ENCODE assay signal across 5 cellular contexts in the genomic region with DNA sequence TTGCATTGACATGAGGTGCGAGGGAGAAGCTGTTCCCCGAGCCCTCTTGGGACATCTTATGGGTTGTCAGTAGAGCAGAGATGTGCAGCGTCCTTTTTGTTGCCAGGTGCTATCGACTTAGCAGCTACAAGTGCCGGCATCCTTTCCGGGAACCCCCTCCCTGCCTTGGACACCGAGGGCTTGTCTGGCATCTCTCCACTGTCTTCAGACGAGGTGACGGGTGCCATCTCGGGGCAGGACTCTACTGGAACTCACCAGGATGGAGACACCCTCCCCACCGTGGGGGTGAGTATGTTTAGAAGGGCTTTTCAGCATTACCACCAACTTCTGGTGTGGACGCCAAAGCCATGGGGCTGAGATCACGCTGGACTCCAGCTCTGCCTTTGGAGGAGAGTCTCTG.
"Had no signal": no experiment of that assay in that cellular context is flagged by ENCODE, and none has a peak within 500 bp of the region (broad histone marks: within the 10 kb centered on the region; RNA-seq: fewer than 3 reads in every experiment).

No MANE protein-coding gene starts in this region.

- ATAC-seq: GM23338, K562 had no signal

- DNase-seq: H9, HCEC 1CT, IMR-90 had no signal

- H2AFZ ChIP-seq: GM23338 had no signal

- H3K4me3 ChIP-seq: GM23338, K562 had no signal

- H3K4me2 ChIP-seq: GM23338 had no signal
